1 cellular context compared by ENCODE assay signal in genomic region chr1:221878134-221878533, GRCh38.
TF ChIP-seq lines count a peak whose summit lies in the region.

No MANE protein-coding gene starts in this region.

TF ChIP-seq in GM12878, 131 proteins besides CTCF, POLR2A, EP300 and RAD21 (continued from another document):
- TF ChIP-seq NFIC (IDR thresholded peaks at IDR 0.05; ENCODE audit: low read depth, low read length) = peak; percentile 89
- TF ChIP-seq IKZF1 (conservative IDR thresholded peaks at IDR 0.05) = peak; percentile 68
- TF ChIP-seq FOXM1 (IDR thresholded peaks at IDR 0.05; ENCODE audit: low read depth, low read length) = peak; percentile 57; the same call in 1 of the 2 replicates
- TF ChIP-seq LARP7 (IDR thresholded peaks at IDR 0.05) = no peak
- TF ChIP-seq GABPA (IDR thresholded peaks at IDR 0.05; ENCODE audit: low read depth) = no peak
- TF ChIP-seq MTA2 (IDR thresholded peaks at IDR 0.05; ENCODE audit: low read depth) = peak; percentile 81
- 0 out of 2 replicates have a peak, but pooled peaks have one; percentile 29 for TF ChIP-seq PML (IDR thresholded peaks at IDR 0.05; ENCODE audit: low read length)
- TF ChIP-seq ZNF24 (IDR thresholded peaks at IDR 0.05) = 0 out of 2 replicates have a peak, but pooled peaks have one; percentile 27
- no peak for TF ChIP-seq EGR1 (IDR thresholded peaks at IDR 0.05; ENCODE audit: borderline replicate concordance in 1 of 2, low read depth in 2 of 2, low read length in 2 of 2)
- peak; percentile 97 for TF ChIP-seq JUNB (IDR thresholded peaks at IDR 0.05)
- TF ChIP-seq SPI1 (IDR thresholded peaks at IDR 0.05; ENCODE audit: borderline replicate concordance, insufficient read depth, low read depth, low read length) = peak; percentile 60; the same call in 1 of the 2 replicates
- TF ChIP-seq RELB (IDR thresholded peaks at IDR 0.05; ENCODE audit: low read depth) = peak; percentile 74; the same call in 1 of the 2 replicates
- peak; percentile 37 for TF ChIP-seq SKIL (IDR thresholded peaks at IDR 0.05; ENCODE audit: low read depth, poor library complexity, severe bottlenecking)
- peak; percentile 92 for TF ChIP-seq ATF2 (IDR thresholded peaks at IDR 0.05; ENCODE audit: low read length)
- no peak for TF ChIP-seq NFYA (IDR thresholded peaks at IDR 0.05; ENCODE audit: borderline replicate concordance, low read depth, low read length)
- TF ChIP-seq CREM (IDR thresholded peaks at IDR 0.05; ENCODE audit: low read depth) = peak; percentile 62; the same call in 1 of the 2 replicates
- TF ChIP-seq RFX5 (IDR thresholded peaks at IDR 0.05; ENCODE audit: low read depth, low read length) = no peak
- no peak for TF ChIP-seq PAX5 (IDR thresholded peaks at IDR 0.05; ENCODE audit: borderline replicate concordance, low read depth, low read length)
- TF ChIP-seq TCF7 (IDR thresholded peaks at IDR 0.05; ENCODE audit: borderline replicate concordance) = peak; percentile 48; the same call in 1 of the 2 replicates
- 0 out of 2 replicates have a peak, but pooled peaks have one; percentile 33 for TF ChIP-seq MTA3 (IDR thresholded peaks at IDR 0.05; ENCODE audit: borderline replicate concordance, low read length)
- TF ChIP-seq IKZF2 (IDR thresholded peaks at IDR 0.05) = peak; percentile 92
